Comparison of ENCODE assay signal across 23 cellular contexts in genomic region chr18:47872426-47872825, GRCh38. TPM values are rescaled to one million over a fixed set of nuclear protein-coding genes. Genes with fewer than 3 reads are reported as not detected.
DNase-seq lines count a peak whose midpoint lies in the region; ATAC-seq, FAIRE-seq and TF ChIP-seq lines count a peak whose summit lies in the region.
"Had no signal": no experiment of that assay in that cellular context is flagged by ENCODE, and none has a peak within 500 bp of the region (broad histone marks: within the 10 kb centered on the region; RNA-seq: fewer than 3 reads in every experiment).

No MANE protein-coding gene starts in this region.

- no peak overlapping the region for H3K4me3 Mint-ChIP-seq in nephron progenitor cell
- H3K4me3 Mint-ChIP-seq in activated T-helper 17 cell treated with anti-CD3 and anti-CD28 coated beads, Interleukin-2, amount 50 U/mL, for 72 hours = no peak overlapping the region
- H3K4me3 Mint-ChIP-seq: CD14-positive monocyte; CD4-positive, alpha-beta T cell; CD8-positive, alpha-beta memory T cell; HFFc6 had no signal

- peaks cover 30% of the 10 kb centered on the region for H3K36me3 Mint-ChIP-seq in nephron progenitor cell (ENCODE audit: low read depth)
- H3K36me3 Mint-ChIP-seq in activated T-helper 17 cell treated with anti-CD3 and anti-CD28 coated beads, Interleukin-2, amount 50 U/mL, for 72 hours (ENCODE audit: low read depth) = peaks cover 57% of the 10 kb centered on the region

- H3K27ac Mint-ChIP-seq in nephron progenitor cell = peak overlapping the region; percentile 78
- H3K27ac Mint-ChIP-seq in activated T-helper 17 cell treated with anti-CD3 and anti-CD28 coated beads, Interleukin-2, amount 50 U/mL, for 72 hours = no peak overlapping the region
- H3K27ac Mint-ChIP-seq: HFFc6 had no signal

- DNase-seq in G401 (ENCODE audit: low spot score) (peak; percentile 85), NCI-H69 (lab: John Stamatoyannopoulos, UW) (peak; percentile 55), nephron progenitor cell (no peak), urothelium cell line (ENCODE audit: low spot score) (no peak)
- DNase-seq in stimulated activated CD4-positive, alpha-beta T cell treated with anti-CD3 and anti-CD28 coated beads, Interleukin-2, amount 100 ng/mL, for 48 hours = no peak
- DNase-seq: 8988T; ACHN; AML-193; BE2C; CD4-positive, alpha-beta T cell; CD8-positive, alpha-beta memory T cell; DMS 273 treated with DMSO at 0.1 percent for 48 hours; DMS79; EL; GF-D8; GOT3; HFFc6 had no signal

- no peaks in the 10 kb centered on the region for H3K9me3 Mint-ChIP-seq in nephron progenitor cell
- H3K9me3 Mint-ChIP-seq in activated T-helper 17 cell treated with anti-CD3 and anti-CD28 coated beads, Interleukin-2, amount 50 U/mL, for 72 hours = no peaks in the 10 kb centered on the region
- H3K9me3 Mint-ChIP-seq: CD14-positive monocyte; CD4-positive, alpha-beta T cell; CD8-positive, alpha-beta memory T cell; HFFc6 had no signal

- in situ Hi-C loops in G401 (cut with HindIII; ENCODE audit: low sequenced_read_pairs) = no loop called here

- peaks cover 4% of the 10 kb centered on the region for H3K4me1 Mint-ChIP-seq in nephron progenitor cell
- H3K4me1 Mint-ChIP-seq in activated T-helper 17 cell treated with anti-CD3 and anti-CD28 coated beads, Interleukin-2, amount 50 U/mL, for 72 hours = peaks cover 23% of the 10 kb centered on the region

- TF ChIP-seq CTCF in nephron progenitor cell (IDR thresholded peaks at IDR 0.05) = no peak

- no peaks in the 10 kb centered on the region for H3K27me3 Mint-ChIP-seq in nephron progenitor cell (ENCODE audit: low read depth, poor library complexity)
- no peaks in the 10 kb centered on the region for H3K27me3 Mint-ChIP-seq in activated T-helper 17 cell treated with anti-CD3 and anti-CD28 coated beads, Interleukin-2, amount 50 U/mL, for 72 hours
- H3K27me3 Mint-ChIP-seq: CD4-positive, alpha-beta T cell; CD8-positive, alpha-beta memory T cell had no signal

- FAIRE-seq in urothelium cell line (lab: Jason Lieb, UNC) = no peak
- FAIRE-seq: A549, GM12891, GM18507, H54 had no signal

- ATAC-seq in activated T-helper 17 cell treated with anti-CD3 and anti-CD28 coated beads, Interleukin-2, amount 50 U/mL, for 72 hours (replicated peaks) = no peak
- ATAC-seq: A549 had no signal

RNA-seq across cellular contexts. Expression of gene SMAD2, which starts 58.0 kb away (rescaled TPM):
- 54.3 and 68.8 TPM in 2 replicates for total RNA-seq in G401 (2014; rRNA removed; shearing (Covaris generic))
- 100 to 1,000 TPM in 1 of 2 donors, 10 to 100 TPM in 1; 97.2 to 170 TPM for total RNA-seq in activated T-helper 17 cell treated with anti-CD3 and anti-CD28 coated beads, Interleukin-2, amount 50 U/mL, for 72 hours

Comparison
In these comparisons a context has a peak if more than half of its experiments do, and no peak if none do; other contexts are left out.
1. DNase-seq: peak in G401 (single experiment) and NCI-H69 (single experiment); none in nephron progenitor cell (single experiment), urothelium cell line (single experiment) and stimulated activated CD4-positive, alpha-beta T cell treated with anti-CD3 and anti-CD28 coated beads, Interleukin-2, amount 100 ng/mL, for 48 hours (0 of 2).